Comparison of ENCODE assay signal across 25 cellular contexts in the genomic region with DNA sequence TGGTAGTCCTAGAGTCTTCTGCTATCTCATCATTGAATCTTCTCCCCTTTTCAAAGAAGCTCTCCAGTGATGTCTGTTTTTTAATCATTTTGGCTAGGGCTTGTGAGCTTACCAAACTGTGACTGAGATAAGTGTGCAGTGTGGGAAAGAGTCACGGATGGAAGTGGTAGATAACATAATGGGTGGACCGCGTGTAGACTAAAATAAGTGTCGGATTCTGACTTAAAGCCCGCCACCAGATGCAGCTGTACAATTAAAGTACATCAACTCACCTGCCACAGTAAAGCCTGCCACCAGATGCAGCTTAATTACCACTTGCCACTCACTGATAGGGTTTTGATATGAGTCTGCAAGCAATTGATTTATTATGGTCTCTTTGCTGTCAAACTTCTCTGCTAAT.
"Had no signal": no experiment of that assay in that cellular context is flagged by ENCODE, and none has a peak within 500 bp of the region (broad histone marks: within the 10 kb centered on the region; RNA-seq: fewer than 3 reads in every experiment).

No MANE protein-coding gene starts in this region.

- H3K27ac ChIP-seq: body of pancreas had no signal

- H3K4me3 ChIP-seq: body of pancreas had no signal

- H3K27ac Mint-ChIP-seq: activated B cell treated with CpG ODN at 0.5 μM for 24 hours; activated CD4-positive, alpha-beta memory T cell treated with anti-CD3 and anti-CD28 coated beads, Interleukin-2, amount 10 ng/mL, durations not matched to agents 7 days and 5 days; activated CD4-positive, alpha-beta T cell treated with anti-CD3 and anti-CD28 coated beads, Interleukin-2, amount 10 ng/mL, durations not matched to agents 24 days and 14 days; activated naive CD4-positive, alpha-beta T cell treated with anti-CD3 and anti-CD28 coated beads, Interleukin-2, amount 10 ng/mL, durations not matched to agents 7 days and 5 days; activated T-cell treated with anti-CD3 and anti-CD28 coated beads, Interleukin-2, amount 50 U/mL, for 72 hours; activated T-helper 2 cell treated with anti-CD3 and anti-CD28 coated beads, Interferon-gamma antibody, Interleukin-2, Interleukin-4, amounts not matched to agents 10 μg/mL and 5 μg/mL and 100 μg/mL, durations not matched to agents 14 hours and 24 hours and 36 hours; T-helper 2 cell treated with Interferon-gamma antibody and Interleukin-4, amounts not matched to agents 5 μg/mL and 100 μg/mL, for 36 hours had no signal

- H3K4me2 ChIP-seq: SK-N-SH had no signal

- H3K27me3 Mint-ChIP-seq: activated B cell treated with CpG ODN at 0.5 μM for 24 hours; activated CD4-positive, alpha-beta memory T cell treated with anti-CD3 and anti-CD28 coated beads, Interleukin-2, amount 10 ng/mL, durations not matched to agents 7 days and 5 days; activated CD4-positive, alpha-beta T cell treated with anti-CD3 and anti-CD28 coated beads, Interleukin-2, amount 10 ng/mL, durations not matched to agents 24 days and 14 days; activated naive CD4-positive, alpha-beta T cell treated with anti-CD3 and anti-CD28 coated beads, Interleukin-2, amount 10 ng/mL, durations not matched to agents 7 days and 5 days; central memory CD8-positive, alpha-beta T cell had no signal

- H3K4me1 Mint-ChIP-seq: activated B cell treated with CpG ODN at 0.5 μM for 24 hours; activated CD4-positive, alpha-beta memory T cell treated with anti-CD3 and anti-CD28 coated beads, Interleukin-2, amount 10 ng/mL, durations not matched to agents 7 days and 5 days; activated CD4-positive, alpha-beta T cell treated with anti-CD3 and anti-CD28 coated beads, Interleukin-2, amount 10 ng/mL, durations not matched to agents 24 days and 14 days; activated naive CD4-positive, alpha-beta T cell treated with anti-CD3 and anti-CD28 coated beads, Interleukin-2, amount 10 ng/mL, durations not matched to agents 7 days and 5 days; central memory CD8-positive, alpha-beta T cell had no signal

- H3K9ac ChIP-seq: SK-N-SH had no signal

- DNase-seq: activated B cell treated with CpG ODN at 0.5 μM for 24 hours; activated CD4-positive, alpha-beta memory T cell treated with anti-CD3 and anti-CD28 coated beads, Interleukin-2, amount 10 ng/mL, durations not matched to agents 7 days and 5 days; activated CD4-positive, alpha-beta T cell treated with anti-CD3 and anti-CD28 coated beads for 1 hour; activated CD4-positive, alpha-beta T cell treated with anti-CD3 and anti-CD28 coated beads, Interleukin-2, amount 10 ng/mL, durations not matched to agents 24 days and 14 days; activated CD8-positive, alpha-beta memory T cell treated with anti-CD3 and anti-CD28 coated beads, Interleukin-2, amount 50 U/mL, for 4 hours; activated gamma-delta T cell treated with Interleukin-2 at 50 U/mL for 16 hours; activated naive CD4-positive, alpha-beta T cell treated with anti-CD3 and anti-CD28 coated beads, Interleukin-2, amount 10 ng/mL, durations not matched to agents 7 days and 5 days; activated T-cell treated with anti-CD3 and anti-CD28 coated beads, Interleukin-2, amount 50 U/mL, for 72 hours; aorta; body of pancreas; Kasumi-1; KBM-7; NCI-H1694; NCI-H2029; NCI-H2107; NCI-H2171 treated with DMSO at 0.1 percent for 48 hours; NCI-H226; NCI-H526 treated with DMSO at 0.1 percent for 48 hours; RPMI8226; SK-N-SH had no signal

- H3K9me3 ChIP-seq: body of pancreas, SK-N-SH had no signal

- ATAC-seq: activated T-cell treated with anti-CD3 and anti-CD28 coated beads, Interleukin-2, amount 50 U/mL, for 72 hours; body of pancreas; Panc1; Right ventricle myocardium inferior had no signal

- H3K4me3 Mint-ChIP-seq: activated B cell treated with CpG ODN at 0.5 μM for 24 hours; activated CD4-positive, alpha-beta memory T cell treated with anti-CD3 and anti-CD28 coated beads, Interleukin-2, amount 10 ng/mL, durations not matched to agents 7 days and 5 days; activated CD4-positive, alpha-beta T cell treated with anti-CD3 and anti-CD28 coated beads, Interleukin-2, amount 10 ng/mL, durations not matched to agents 24 days and 14 days; activated naive CD4-positive, alpha-beta T cell treated with anti-CD3 and anti-CD28 coated beads, Interleukin-2, amount 10 ng/mL, durations not matched to agents 7 days and 5 days; activated T-cell treated with anti-CD3 and anti-CD28 coated beads, Interleukin-2, amount 50 U/mL, for 72 hours; central memory CD8-positive, alpha-beta T cell; T-helper 2 cell treated with Interferon-gamma antibody and Interleukin-4, amounts not matched to agents 5 μg/mL and 100 μg/mL, for 36 hours had no signal

- H3K36me3 Mint-ChIP-seq: activated naive CD4-positive, alpha-beta T cell treated with anti-CD3 and anti-CD28 coated beads, Interleukin-2, amount 10 ng/mL, durations not matched to agents 7 days and 5 days had no signal

- H3K4me1 ChIP-seq: body of pancreas had no signal

- H3K27me3 ChIP-seq: body of pancreas had no signal
